16 cellular contexts compared by ENCODE assay signal in the genomic region with DNA sequence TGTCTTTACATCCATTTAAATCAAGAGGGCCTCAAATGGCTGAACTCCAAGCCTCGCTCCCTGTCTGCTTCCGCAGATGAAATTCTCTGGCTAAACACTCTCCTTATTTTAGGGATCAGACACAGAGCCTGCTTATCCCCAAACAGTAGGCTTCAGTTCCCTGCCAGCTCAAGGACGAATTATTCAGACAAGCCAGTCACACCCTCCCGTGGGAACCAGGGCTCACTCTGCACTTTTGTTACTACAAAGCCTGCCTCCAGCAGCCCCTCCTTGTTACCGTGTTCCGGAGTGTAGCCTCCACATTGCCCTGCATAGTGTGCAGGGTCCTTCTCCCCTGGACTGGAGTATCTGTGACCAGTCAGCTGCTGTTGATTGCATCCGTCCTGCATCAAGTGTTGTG. TPM values are rescaled to one million over a fixed set of nuclear protein-coding genes. Genes with fewer than 3 reads are reported as not detected.
DNase-seq lines count a peak whose midpoint lies in the region; ATAC-seq and TF ChIP-seq lines count a peak whose summit lies in the region.
"Had no signal": no experiment of that assay in that cellular context is flagged by ENCODE, and none has a peak within 500 bp of the region (broad histone marks: within the 10 kb centered on the region; RNA-seq: fewer than 3 reads in every experiment).

No MANE protein-coding gene starts in this region.

- H3K4me1 ChIP-seq in OCI-LY3 (ENCODE audit: low read length) (peaks cover 78% of the 10 kb centered on the region), mesodermal cell (ENCODE audit: control insufficient read depth, insufficient read depth, low read length, poor library complexity, severe bottlenecking) (no peaks in the 10 kb centered on the region), spleen (peaks cover 12 to 78% (median 60%) of the 10 kb centered on the region in 6 donors), prostate gland (replicated peaks) (no peaks in the 10 kb centered on the region)

- peaks cover 8% of the 10 kb centered on the region for H3K27me3 Mint-ChIP-seq in brain
- H3K27me3 Mint-ChIP-seq: activated CD4-positive, alpha-beta T cell treated with anti-CD3 and anti-CD28 coated beads for 36 hours; CD4-positive, alpha-beta memory T cell; type B pancreatic cell had no signal

- intact Hi-C loops in spleen (cut with DNase I; ENCODE audit: low total_unique reads): no loop called here
- intact Hi-C loops in prostate gland (cut with DNase I): no loop called here

- H3K4me3 Mint-ChIP-seq in brain: peak overlapping the region in 1 of 5 experiments; percentile 37
- H3K4me3 Mint-ChIP-seq: activated CD4-positive, alpha-beta T cell treated with anti-CD3 and anti-CD28 coated beads for 36 hours; T-helper 2 cell treated with Interferon-gamma antibody and Interleukin-4, amounts not matched to agents 5 μg/mL and 100 μg/mL, for 36 hours; type B pancreatic cell had no signal

- peaks cover 15% of the 10 kb centered on the region for H3K79me2 ChIP-seq in OCI-LY3 (ENCODE audit: low read length)

- peaks cover 0 to 2% (median 0%) of the 10 kb centered on the region in 5 experiments for H3K9me3 Mint-ChIP-seq in brain
- H3K9me3 Mint-ChIP-seq: CD4-positive, alpha-beta memory T cell; T-helper 2 cell treated with Interferon-gamma antibody and Interleukin-4, amounts not matched to agents 5 μg/mL and 100 μg/mL, for 36 hours; type B pancreatic cell had no signal

- H3K36me3 ChIP-seq in OCI-LY3 (replicated peaks; ENCODE audit: low read depth, low read length) (no peaks in the 10 kb centered on the region), mesodermal cell (ENCODE audit: control insufficient read depth, insufficient read depth, low read length) (no peaks in the 10 kb centered on the region), spleen (no peaks in the 10 kb centered on the region), prostate gland (no peaks in the 10 kb centered on the region)
- H3K36me3 ChIP-seq: ovary had no signal

- no peak overlapping the region for H3K4me3 ChIP-seq in OCI-LY3 (ENCODE audit: low read length)
- no peak overlapping the region for H3K4me3 ChIP-seq in mesodermal cell (ENCODE audit: extremely low read depth, insufficient read depth, low read length, poor library complexity, severe bottlenecking)
- no peak overlapping the region for H3K4me3 ChIP-seq in spleen
- no peak overlapping the region for H3K4me3 ChIP-seq in prostate gland
- H3K4me3 ChIP-seq: GM12878, ovary had no signal

- no peak for TF ChIP-seq CTCF in OCI-LY3 (IDR thresholded peaks at IDR 0.05; ENCODE audit: low read depth, low read length)
- no peak for TF ChIP-seq CTCF in brain (conservative IDR thresholded peaks at IDR 0.05)
- no peak for TF ChIP-seq CTCF in spleen (IDR thresholded peaks at IDR 0.05 in 8 of 11, conservative IDR thresholded peaks at IDR 0.05 in 3 of 11)
- TF ChIP-seq CTCF in prostate gland (IDR thresholded peaks at IDR 0.05): no peak

- no peaks in the 10 kb centered on the region for H4K20me1 ChIP-seq in OCI-LY3 (ENCODE audit: insufficient read depth, low read length)

- no peaks in the 10 kb centered on the region for H3K9me3 ChIP-seq in OCI-LY3 (ENCODE audit: insufficient read depth, low read length)
- H3K9me3 ChIP-seq in mesodermal cell (ENCODE audit: control insufficient read depth, low read length): no peaks in the 10 kb centered on the region
- H3K9me3 ChIP-seq in spleen: no peaks in the 10 kb centered on the region
- H3K9me3 ChIP-seq in prostate gland: no peaks in the 10 kb centered on the region
- H3K9me3 ChIP-seq: ovary had no signal

- H3K4me1 Mint-ChIP-seq in brain: peaks cover 47% of the 10 kb centered on the region

- peak overlapping the region; percentile 67; the same call in 1 of the 2 replicates for H3K9ac ChIP-seq in OCI-LY3 (ENCODE audit: low read length)

- DNase-seq in spleen (no peak), LoVo (ENCODE audit: low spot score) (no peak), prostate gland (ENCODE audit: low spot score) (no peak)
- DNase-seq: activated CD4-positive, alpha-beta T cell treated with anti-CD3 and anti-CD28 coated beads for 36 hours; CD4-positive, alpha-beta memory T cell; NCI-H2029; NCI-H774 had no signal

- no peak for ATAC-seq in SK-N-SH treated with all-trans-retinoic acid at 6 μM for 48 hours
- ATAC-seq: activated CD4-positive, alpha-beta T cell treated with anti-CD3 and anti-CD28 coated beads for 36 hours; esophagus mucosa; GM12878 had no signal

- WGBS in mesodermal cell (ENCODE audit: insufficient coverage in 2 of 2), 2 experiments: 76 to 77% methylated on average over 6 of the region's 7 CpGs
- 72 to 91% (median 84%) methylated on average over 7 of the region's 7 CpGs for WGBS in spleen, 5 donors
- 66% methylated on average over 7 of the region's 7 CpGs for WGBS in prostate gland

- H3K27me3 ChIP-seq in OCI-LY3 (ENCODE audit: low read depth, low read length) (no peaks in the 10 kb centered on the region), spleen (replicated peaks in 1 of 7) (no peaks in the 10 kb centered on the region), prostate gland (replicated peaks; ENCODE audit: insufficient read depth) (no peaks in the 10 kb centered on the region)
- H3K27me3 ChIP-seq: ovary had no signal

- H3K4me2 ChIP-seq in OCI-LY3 (ENCODE audit: low read length): peak overlapping the region; percentile 58; the same call in 1 of the 2 replicates

- no peak overlapping the region for H2AFZ ChIP-seq in OCI-LY3 (ENCODE audit: low read depth, low read length)

- TF ChIP-seq POLR2A in spleen (IDR thresholded peaks at IDR 0.05) (no peak), prostate gland (IDR thresholded peaks at IDR 0.05) (no peak)

- H3K27ac ChIP-seq in OCI-LY3 (ENCODE audit: low read length) (peak overlapping the region; percentile 92), mesodermal cell (ENCODE audit: low read depth, low read length, severe bottlenecking) (peak overlapping the region; percentile 49), spleen (peak overlapping the region in 5 of 8 donors; percentile 26 to 94 (median 91)), prostate gland (no peak overlapping the region)

- H3K36me3 Mint-ChIP-seq in brain: no peaks in the 10 kb centered on the region
- H3K36me3 Mint-ChIP-seq: CD4-positive, alpha-beta memory T cell; type B pancreatic cell had no signal

- peak overlapping the region in 3 of 5 experiments; percentile 31 to 87 (median 64) for H3K27ac Mint-ChIP-seq in brain
- H3K27ac Mint-ChIP-seq: activated CD4-positive, alpha-beta T cell treated with anti-CD3 and anti-CD28 coated beads for 36 hours; T-helper 2 cell treated with Interferon-gamma antibody and Interleukin-4, amounts not matched to agents 5 μg/mL and 100 μg/mL, for 36 hours; type B pancreatic cell had no signal

TF ChIP-seq in SK-N-SH treated with all-trans-retinoic acid at 6 μM for 48 hours, 23 proteins besides CTCF, POLR2A, EP300 and RAD21 (continues in another document):
- TF ChIP-seq OSR1 (CRISPR knock-in tag; IDR thresholded peaks at IDR 0.05) (no peak), TCF4 (CRISPR knock-in tag; IDR thresholded peaks at IDR 0.05; ENCODE audit: borderline replicate concordance) (no peak), TSHZ2 (CRISPR knock-in tag; IDR thresholded peaks at IDR 0.05) (no peak), PPARA (CRISPR knock-in tag; IDR thresholded peaks at IDR 0.05; ENCODE audit: borderline replicate concordance) (no peak), ISL1 (CRISPR knock-in tag; IDR thresholded peaks at IDR 0.05) (no peak), BACH2 (CRISPR knock-in tag; IDR thresholded peaks at IDR 0.05; ENCODE audit: borderline replicate concordance) (no peak), SNAI2 (CRISPR knock-in tag; IDR thresholded peaks at IDR 0.05) (no peak), ESRRG (CRISPR knock-in tag; IDR thresholded peaks at IDR 0.05) (no peak), TOX (CRISPR knock-in tag; IDR thresholded peaks at IDR 0.05; ENCODE audit: borderline replicate concordance) (no peak)

RNA-seq across cellular contexts. Expression of gene LCMT1, which starts 46.6 kb away (rescaled TPM):
- 89.5 TPM for polyA plus RNA-seq in brain (ENCODE audit: insufficient read depth, low read depth, low replicate concordance)
- polyA plus RNA-seq in mesodermal cell (2013, experiment 1 of 2): 47.3 TPM
- polyA plus RNA-seq in mesodermal cell (2013, experiment 2 of 2): 47.3 TPM
- total RNA-seq in spleen: 10 to 100 TPM; 25.8 to 33.3 (median 29.0) TPM
- polyA plus RNA-seq in spleen: 10 to 100 TPM; 25.1 to 28.2 (median 26.2) TPM
- total RNA-seq in prostate gland: 10 to 100 TPM; 49.0 to 74.7 TPM

RNA-seq across cellular contexts. Expression of gene ARHGAP17, which starts 49.8 kb away (rescaled TPM):
- polyA plus RNA-seq in brain (ENCODE audit: insufficient read depth, low read depth, low replicate concordance) (37.2 TPM), spleen (100 to 1,000 TPM in 2 of 3 donors, 10 to 100 TPM in 1; 62.2 to 116 (median 102) TPM)
- 56.0 TPM for polyA plus RNA-seq in mesodermal cell (2013, experiment 1 of 2)
- polyA plus RNA-seq in mesodermal cell (2013, experiment 2 of 2): 50.6 TPM
- total RNA-seq in spleen (100 to 1,000 TPM; 126 to 254 (median 226) TPM), prostate gland (10 to 100 TPM; 30.4 to 65.9 TPM)

Comparison
In these comparisons a context has a peak if more than half of its experiments do, and no peak if none do; other contexts are left out.
1. H3K27ac ChIP-seq: peak in OCI-LY3 (single experiment), mesodermal cell (single experiment) and spleen (5 of 8); none in prostate gland (0 of 2).